Comparison of ENCODE assay signal across 7 cellular contexts in the genomic region with DNA sequence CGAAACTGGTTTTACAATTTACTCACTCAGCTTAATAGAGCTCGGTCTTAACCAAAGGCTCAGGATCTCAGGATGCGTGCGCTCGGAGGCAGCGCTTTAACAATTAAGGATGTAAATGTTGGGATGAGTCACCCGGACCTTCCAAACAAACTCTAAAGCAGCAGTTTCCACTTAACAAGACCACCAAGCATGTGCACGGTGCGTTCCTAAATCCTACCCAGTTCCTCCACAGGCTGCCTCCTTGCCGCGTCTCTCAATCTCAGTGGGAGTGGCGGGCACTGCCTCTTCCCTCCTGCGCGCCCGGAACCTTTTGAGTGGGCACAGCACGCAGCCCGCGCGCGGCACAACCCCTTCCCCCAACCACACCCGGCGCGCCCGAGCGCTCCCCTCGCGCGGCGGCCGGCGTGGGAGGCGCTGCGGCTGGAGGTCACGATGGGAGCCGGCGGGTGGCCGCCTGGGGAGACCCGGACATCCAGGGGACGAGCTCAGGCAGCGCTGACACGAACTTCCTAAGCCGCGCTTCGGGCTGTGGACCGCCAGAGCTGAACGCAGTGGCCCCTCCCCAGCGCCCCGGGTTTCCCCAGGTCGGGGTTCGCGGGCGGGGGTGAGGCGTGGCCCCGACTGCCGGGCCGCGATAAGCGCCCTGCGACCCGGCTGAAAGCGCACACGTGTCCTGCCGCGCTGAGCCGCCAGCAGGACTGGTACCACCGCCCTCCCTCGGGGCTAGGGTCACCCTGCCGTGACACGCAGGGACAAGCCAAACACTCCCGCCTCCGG. TPM values are rescaled to one million over a fixed set of nuclear protein-coding genes. Genes with fewer than 3 reads are reported as not detected.
DNase-seq lines count a peak whose midpoint lies in the region; ATAC-seq and TF ChIP-seq lines count a peak whose summit lies in the region.

TSS of gene ABCG2 (minus strand) at position 280 of the 777 bp plus-strand sequence. CDS start 18,644 bp downstream, outside the sequence.

- in situ Hi-C loops in GM13977 (cut with MboI; ENCODE audit: low pct_unique_long_range_greater_than_20kb, low sequenced_read_pairs, unreplicated experiment) (no loop called here), Panc1 (cut with HindIII; ENCODE audit: low pct_unique_long_range_greater_than_20kb, low sequenced_read_pairs) (no loop called here)

- H3K4me3 ChIP-seq in Panc1 (ENCODE audit: low read depth in 2 of 2, low read length in 2 of 2) = peak within 1 kb of the TSS; percentile 57 to 75
- H3K4me3 ChIP-seq in heart right ventricle = peak within 1 kb of the TSS; percentile 39 to 70 (median 66)
- H3K4me3 ChIP-seq in prostate gland = peak within 1 kb of the TSS; percentile 36 to 38

- H3K27me3 ChIP-seq in Panc1 (ENCODE audit: control insufficient read depth, insufficient read depth, low read length) (no peaks in the 10 kb centered on the region; the same call in 1 of the 2 replicates), heart right ventricle (peaks cover 0 to 32% (median 0%) of the 10 kb centered on the region in 7 donors), prostate gland (replicated peaks; ENCODE audit: insufficient read depth) (no peaks in the 10 kb centered on the region)

- BruUV-seq in Panc1 (replicated peaks; lab: Mats Ljungman, UMichigan) = no TSS peak

- H3K27ac Mint-ChIP-seq in activated naive CD4-positive, alpha-beta T cell treated with anti-CD3 and anti-CD28 coated beads, Interleukin-2, amount 50 U/mL, for 72 hours = peak within 1 kb of the TSS in 1 of 2 donors; percentile 66

- POLR2A ChIA-PET in Panc1 (lab: Charles Lee) = no interaction called here

- WGBS in heart right ventricle, 2 donors = 2 to 3% methylated on average over 70 to 71 of the region's 71 CpGs
- 2% methylated on average over 46 of the region's 71 CpGs for WGBS in prostate gland

- no peaks in the 10 kb centered on the region for H3K9me3 ChIP-seq in Panc1 (ENCODE audit: control insufficient read depth, insufficient read depth, low read depth, low read length)
- peaks cover 0 to 3% (median 0%) of the 10 kb centered on the region in 11 donors for H3K9me3 ChIP-seq in heart right ventricle
- no peaks in the 10 kb centered on the region for H3K9me3 ChIP-seq in prostate gland

- TF ChIP-seq CTCF in GM13977 (IDR thresholded peaks at IDR 0.05; ENCODE audit: extremely low read depth, insufficient read depth, missing control alignments) = no peak
- TF ChIP-seq CTCF in Panc1 (IDR thresholded peaks at IDR 0.05) = no peak
- no peak for TF ChIP-seq CTCF in heart right ventricle (IDR thresholded peaks at IDR 0.05)
- no peak for TF ChIP-seq CTCF in prostate gland (IDR thresholded peaks at IDR 0.05)

- peaks cover 0 to 6% of the 10 kb centered on the region in 2 donors for H3K9me3 Mint-ChIP-seq in activated naive CD4-positive, alpha-beta T cell treated with anti-CD3 and anti-CD28 coated beads, Interleukin-2, amount 50 U/mL, for 72 hours

- no peak for TF ChIP-seq POLR2A in prostate gland (IDR thresholded peaks at IDR 0.05)

- CTCF ChIA-PET in Panc1 (lab: Charles Lee) = interaction anchor here (0.5 kb wide), 1 partner anchor 320 kb away, joined by 6 read pairs; no protein-coding TSS in a partner anchor

- H3K27ac ChIP-seq in Panc1 (ENCODE audit: low read length) (peak within 1 kb of the TSS; percentile 75), heart right ventricle (peak within 1 kb of the TSS in 2 of 10 donors; percentile 11 to 25), prostate gland (no peak within 1 kb of the TSS)

- DNase-seq in GM13977 (ENCODE audit: low spot score) (peak; percentile 52), Panc1 (ENCODE audit: low read depth, low spot score) (no peak), heart right ventricle (peak; percentile 4 to 16), prostate gland (ENCODE audit: low spot score) (no peak), NCI-H1436 (lab: John Stamatoyannopoulos, UW) (no peak)
- peak; percentile 36 to 60 for DNase-seq in activated naive CD4-positive, alpha-beta T cell treated with anti-CD3 and anti-CD28 coated beads, Interleukin-2, amount 50 U/mL, for 72 hours (ENCODE audit: low spot score in 2 of 2)

- H3K4me1 ChIP-seq in Panc1 (ENCODE audit: control insufficient read depth, insufficient read depth, low read length) (no peaks in the 10 kb centered on the region), heart right ventricle (peaks cover 0 to 12% (median 6%) of the 10 kb centered on the region in 9 donors), prostate gland (replicated peaks) (no peaks in the 10 kb centered on the region)

- no peaks in the 10 kb centered on the region for H3K36me3 Mint-ChIP-seq in activated naive CD4-positive, alpha-beta T cell treated with anti-CD3 and anti-CD28 coated beads, Interleukin-2, amount 50 U/mL, for 72 hours

- H3K36me3 ChIP-seq in Panc1 (ENCODE audit: control insufficient read depth, insufficient read depth, low read length) (no peaks in the 10 kb centered on the region), heart right ventricle (no peaks in the 10 kb centered on the region), prostate gland (no peaks in the 10 kb centered on the region)

- ATAC-seq in HG02588 (IDR thresholded peaks at IDR 0.05; ENCODE audit: unreplicated experiment) (peak; percentile 59), Panc1 (peak; percentile 78), heart right ventricle (peak; percentile 50 to 87 (median 54))
- ATAC-seq in activated naive CD4-positive, alpha-beta T cell treated with anti-CD3 and anti-CD28 coated beads, Interleukin-2, amount 50 U/mL, for 72 hours = peak; percentile 75 to 83

- intact Hi-C loops in Panc1 (cut with micrococcal nuclease; ENCODE audit: unreplicated experiment) (no loop called here), heart right ventricle (cut with DNase I) (no loop called here), prostate gland (cut with DNase I) (no loop called here)

RNA-seq across cellular contexts. Expression of gene ABCG2, which starts in this region (rescaled TPM):
- total RNA-seq in Panc1 (2021; ENCODE audit: unreplicated experiment) (63.3 TPM), heart right ventricle (10 to 100 TPM in 1 of 10 donors, 1 to 10 TPM in 6, under 1 TPM in 3; 0.57 to 10.5 (median 4.1) TPM), prostate gland (10 to 100 TPM; 12.3 to 15.3 TPM)
- 15.7 TPM for polyA plus RNA-seq in Panc1 (2012; ENCODE audit: insufficient read length)
- under 1 TPM in 1 of 2 donors, not detected in 1; 0.74 TPM for total RNA-seq in activated naive CD4-positive, alpha-beta T cell treated with anti-CD3 and anti-CD28 coated beads, Interleukin-2, amount 50 U/mL, for 72 hours
- under 1 TPM; 0.22 to 0.33 TPM for polyA plus RNA-seq in heart right ventricle

Comparison
In these comparisons a context has a peak if more than half of its experiments do, and no peak if none do; other contexts are left out.
1. Peak in DNase-seq and ATAC-seq in activated naive CD4-positive, alpha-beta T cell treated with anti-CD3 and anti-CD28 coated beads, Interleukin-2, amount 50 U/mL, for 72 hours; RNA of the gene not detected or under 1 TPM.
2. DNase-seq: peak in GM13977 (single experiment) and heart right ventricle (2 of 2); none in Panc1 (single experiment), prostate gland (single experiment) and NCI-H1436 (single experiment).
3. Peak in every context shown above with its lines, with median percentiles within 50 percentile points of each other: ATAC-seq and H3K4me3 ChIP-seq.